18 cellular contexts compared by ENCODE assay signal in the genomic region with DNA sequence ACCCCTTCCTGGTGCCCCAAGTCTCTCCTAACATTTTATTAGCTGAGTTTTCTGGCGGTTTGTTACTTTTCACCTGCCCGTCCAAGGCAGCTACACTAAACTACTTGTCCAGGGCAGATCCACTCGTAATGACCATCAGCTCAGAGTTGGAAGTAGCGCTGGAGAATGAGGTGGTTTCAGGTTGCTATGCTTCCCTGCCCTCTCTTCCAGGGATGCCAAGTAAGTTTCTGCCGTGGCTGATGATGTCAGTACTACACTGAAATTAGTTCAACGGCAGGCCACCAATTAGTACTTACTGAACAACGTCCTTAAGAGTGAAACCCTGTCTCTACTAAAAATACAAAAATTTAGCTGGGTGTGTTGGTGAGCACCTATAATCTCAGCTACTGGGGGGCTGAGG. TPM values are rescaled to one million over a fixed set of nuclear protein-coding genes. Genes with fewer than 3 reads are reported as not detected.
A peak's percentile ranks its signal among the peaks of the same experiment; 100 is the strongest.
DNase-seq lines count a peak whose midpoint lies in the region; ATAC-seq, FAIRE-seq and TF ChIP-seq lines count a peak whose summit lies in the region.
"Had no signal": no experiment of that assay in that cellular context is flagged by ENCODE, and none has a peak within 500 bp of the region (broad histone marks: within the 10 kb centered on the region; RNA-seq: fewer than 3 reads in every experiment).

No MANE protein-coding gene starts in this region.

- H3K27ac Mint-ChIP-seq in astrocyte (ENCODE audit: unreplicated experiment), result no peak overlapping the region
- H3K27ac Mint-ChIP-seq: activated naive CD8-positive, alpha-beta T cell treated with anti-CD3 and anti-CD28 coated beads, Interleukin-2, amount 10 ng/mL, durations not matched to agents 7 days and 5 days; IgD-negative memory B cell had no signal

- peaks cover 14% of the 10 kb centered on the region for H3K4me1 Mint-ChIP-seq in astrocyte (ENCODE audit: low read depth, unreplicated experiment)
- H3K4me1 Mint-ChIP-seq: activated naive CD8-positive, alpha-beta T cell treated with anti-CD3 and anti-CD28 coated beads, Interleukin-2, amount 10 ng/mL, durations not matched to agents 7 days and 5 days; IgD-negative memory B cell had no signal

- H3K79me2 ChIP-seq in astrocyte (ENCODE audit: insufficient read depth, low read length), result peaks cover 95% of the 10 kb centered on the region

- H3K27ac ChIP-seq in astrocyte (ENCODE audit: low read depth, low read length) (no peak overlapping the region), cingulate gyrus (ENCODE audit: low read depth, low read length) (peak overlapping the region; percentile 30), spleen (no peak overlapping the region)

- no peak for TF ChIP-seq CTCF in astrocyte (IDR thresholded peaks at IDR 0.05; ENCODE audit: insufficient read depth, low read depth, low read length)
- TF ChIP-seq CTCF in spleen (IDR thresholded peaks at IDR 0.05 in 8 of 11, conservative IDR thresholded peaks at IDR 0.05 in 3 of 11), result no peak

- peaks cover 5% of the 10 kb centered on the region for H3K36me3 Mint-ChIP-seq in astrocyte (ENCODE audit: low read depth, unreplicated experiment)
- H3K36me3 Mint-ChIP-seq: activated naive CD8-positive, alpha-beta T cell treated with anti-CD3 and anti-CD28 coated beads, Interleukin-2, amount 10 ng/mL, durations not matched to agents 7 days and 5 days had no signal

- no peaks in the 10 kb centered on the region for H3K27me3 Mint-ChIP-seq in astrocyte (ENCODE audit: low read depth, unreplicated experiment)

- FAIRE-seq in astrocyte (lab: Jason Lieb, UNC) (no peak), GM19239 (lab: Jason Lieb, UNC) (no peak)

- H3K36me3 ChIP-seq in astrocyte (ENCODE audit: insufficient read depth, low read length), result no peaks in the 10 kb centered on the region
- no peaks in the 10 kb centered on the region for H3K36me3 ChIP-seq in spleen

- no peak overlapping the region for H3K4me3 ChIP-seq in astrocyte (ENCODE audit: insufficient read depth, low read depth, low read length)
- no peak overlapping the region for H3K4me3 ChIP-seq in spleen

- 76 to 83% (median 81%) methylated on average over 7 of the region's 7 CpGs for WGBS in spleen, 5 donors

- peak overlapping the region; percentile 67 for H3K4me2 ChIP-seq in astrocyte (ENCODE audit: low read length)

- no peak for TF ChIP-seq POLR2A in spleen (IDR thresholded peaks at IDR 0.05)

- no peaks in the 10 kb centered on the region for H3K9me3 ChIP-seq in astrocyte (ENCODE audit: insufficient read depth, low read depth, low read length)
- no peaks in the 10 kb centered on the region for H3K9me3 ChIP-seq in spleen
- H3K9me3 ChIP-seq: Caco-2 had no signal

- peaks cover 2% of the 10 kb centered on the region for H3K9me3 Mint-ChIP-seq in astrocyte (ENCODE audit: unreplicated experiment)
- H3K9me3 Mint-ChIP-seq: activated naive CD8-positive, alpha-beta T cell treated with anti-CD3 and anti-CD28 coated beads, Interleukin-2, amount 10 ng/mL, durations not matched to agents 7 days and 5 days had no signal

- ATAC-seq in HG02973 (IDR thresholded peaks at IDR 0.05; ENCODE audit: unreplicated experiment), result no peak

- peak overlapping the region; percentile 5 for H3K9ac ChIP-seq in astrocyte (ENCODE audit: low read length)

- DNase-seq in astrocyte (ENCODE audit: low read depth) (peak; percentile 71), left kidney (ENCODE audit: low read depth, low spot score) (peak; percentile 62), spleen (peak; percentile 18), GM19239 (ENCODE audit: insufficient read length, low spot score) (no peak), COR-L47 (lab: John Stamatoyannopoulos, UW) (no peak)
- DNase-seq: activated CD8-positive, alpha-beta memory T cell treated with anti-CD3 and anti-CD28 coated beads for 24 hours; activated naive CD8-positive, alpha-beta T cell treated with anti-CD3 and anti-CD28 coated beads, Interleukin-2, amount 10 ng/mL, durations not matched to agents 7 days and 5 days; Caco-2; effector CD8-positive, alpha-beta T cell; EL; GOT3; hippocampal formation; NCI-H2029; NCI-H526 treated with DMSO at 0.1 percent for 48 hours; T-helper 2 cell had no signal

- H3K4me1 ChIP-seq in astrocyte (ENCODE audit: insufficient read depth, low read length), result peaks cover 12% of the 10 kb centered on the region
- H3K4me1 ChIP-seq in spleen, result peaks cover 0 to 7% (median 3%) of the 10 kb centered on the region in 6 donors
- H3K4me1 ChIP-seq: Caco-2 had no signal

- no peak overlapping the region for H2AFZ ChIP-seq in astrocyte (ENCODE audit: low read depth, low read length)

- no peaks in the 10 kb centered on the region for H3K27me3 ChIP-seq in astrocyte (ENCODE audit: insufficient read depth, low read length)
- H3K27me3 ChIP-seq in spleen (replicated peaks in 1 of 7), result peaks cover 0 to 56% (median 8%) of the 10 kb centered on the region in 7 donors

- peaks cover 82% of the 10 kb centered on the region for H4K20me1 ChIP-seq in astrocyte (ENCODE audit: insufficient read depth, low read length)

- H3K4me3 Mint-ChIP-seq in astrocyte (ENCODE audit: unreplicated experiment), result no peak overlapping the region
- H3K4me3 Mint-ChIP-seq: activated naive CD8-positive, alpha-beta T cell treated with anti-CD3 and anti-CD28 coated beads, Interleukin-2, amount 10 ng/mL, durations not matched to agents 7 days and 5 days; IgD-negative memory B cell had no signal

- intact Hi-C loops in spleen (cut with DNase I; ENCODE audit: low total_unique reads), result no loop called here

RNA-seq across cellular contexts. Expression of a gene that starts 55.2 kb away (rescaled TPM):
- total RNA-seq in astrocyte, result 27.3 and 30.1 TPM in 2 replicates
- 10 to 100 TPM in 4 of 7 donors, 1 to 10 TPM in 3; 6.9 to 13.1 (median 10.3) TPM for total RNA-seq in spleen
- 1 to 10 TPM; 2.2 to 3.4 (median 3.2) TPM for polyA plus RNA-seq in spleen

Comparison
In these comparisons a context has a peak if more than half of its experiments do, and no peak if none do; other contexts are left out.
1. DNase-seq: peak in astrocyte (single experiment), left kidney (single experiment) and spleen (single experiment); none in GM19239 (single experiment) and COR-L47 (single experiment).